Comparison of ENCODE assay signal across 10 cellular contexts in genomic region chr2:62199392-62200125, GRCh38. TPM values are rescaled to one million over a fixed set of nuclear protein-coding genes. Genes with fewer than 3 reads are reported as not detected.
DNase-seq lines count a peak whose midpoint lies in the region; ATAC-seq and TF ChIP-seq lines count a peak whose summit lies in the region.
"Had no signal": no experiment of that assay in that cellular context is flagged by ENCODE, and none has a peak within 500 bp of the region (broad histone marks: within the 10 kb centered on the region; RNA-seq: fewer than 3 reads in every experiment).

No MANE protein-coding gene starts in this region.

- intact Hi-C loops in MCF 10A (cut with micrococcal nuclease) (loop anchor here (2.0 to 5.0 kb wide), 2 partner anchors 207 to 281 kb away; no protein-coding TSS in a partner anchor), breast epithelium (cut with DNase I; ENCODE audit: low total_unique reads) (no loop called here), PC-9 (cut with micrococcal nuclease; ENCODE audit: unreplicated experiment) (loop anchor here (5.0 kb wide), 1 partner anchor 207 kb away; no protein-coding TSS in a partner anchor), upper lobe of right lung (cut with DNase I) (no loop called here)

- POLR2A ChIA-PET in MCF 10A (lab: Yijun Ruan, JAX): interaction anchor here (1.0 to 1.6 kb wide), 4 partner anchors 11 to 212 kb away, joined by 3 to 6 read pairs (median 4); no protein-coding TSS in a partner anchor
- POLR2A ChIA-PET in PC-9 (lab: Charles Lee; ENCODE audit: unreplicated experiment): no interaction called here

- H2AFZ ChIP-seq in PC-9: no peak overlapping the region

- H4K20me1 ChIP-seq in PC-9 (ENCODE audit: insufficient read depth): peaks cover 71% of the 10 kb centered on the region

- H3K36me3 ChIP-seq in breast epithelium: no peaks in the 10 kb centered on the region
- peaks cover 5% of the 10 kb centered on the region; the same call in 1 of the 2 replicates for H3K36me3 ChIP-seq in PC-9 (ENCODE audit: low read depth)
- no peaks in the 10 kb centered on the region for H3K36me3 ChIP-seq in upper lobe of right lung
- H3K36me3 ChIP-seq: stomach had no signal

- no TSS peak for BruUV-seq in MCF 10A (replicated peaks; lab: Mats Ljungman, UMichigan)
- no TSS peak for BruUV-seq in PC-9 (replicated peaks; lab: Mats Ljungman, UMichigan)

- no peak overlapping the region for H3K4me3 ChIP-seq in breast epithelium
- peak overlapping the region; percentile 98; the same call in 1 of the 2 replicates for H3K4me3 ChIP-seq in PC-9
- H3K4me3 ChIP-seq in upper lobe of right lung: no peak overlapping the region
- H3K4me3 ChIP-seq: stomach had no signal

- no peaks in the 10 kb centered on the region for H3K9me2 ChIP-seq in PC-9 (ENCODE audit: insufficient read depth)

- H3K27me3 ChIP-seq in breast epithelium: no peaks in the 10 kb centered on the region
- H3K27me3 ChIP-seq in PC-9 (ENCODE audit: insufficient read depth, low read depth): no peaks in the 10 kb centered on the region
- no peaks in the 10 kb centered on the region for H3K27me3 ChIP-seq in upper lobe of right lung
- H3K27me3 ChIP-seq: stomach had no signal

- peaks cover 6% of the 10 kb centered on the region for H3K36me3 Mint-ChIP-seq in MCF 10A (ENCODE audit: insufficient read depth, unreplicated experiment)

- no peak overlapping the region for H3K4me3 Mint-ChIP-seq in MCF 10A (ENCODE audit: unreplicated experiment)

- H3K27me3 Mint-ChIP-seq in MCF 10A (ENCODE audit: insufficient read depth, unreplicated experiment): no peaks in the 10 kb centered on the region

- peaks cover 84% of the 10 kb centered on the region for H3K79me2 ChIP-seq in PC-9 (ENCODE audit: low read depth)

- DNase-seq in MCF 10A (ENCODE audit: unreplicated experiment): peak; percentile 45
- no peak for DNase-seq in breast epithelium (ENCODE audit: low spot score in 2 of 2)
- peak in 1 of 2 experiments; percentile 45 for DNase-seq in PC-9
- peak; percentile 22 to 60 for DNase-seq in erythroblast (lab: John Stamatoyannopoulos, UW)
- no peak for DNase-seq in upper lobe of right lung
- DNase-seq in NCI-H1694 (lab: John Stamatoyannopoulos, UW): no peak
- DNase-seq in NCI-H345 treated with DMSO at 0.1 percent for 48 hours (lab: John Stamatoyannopoulos, UW; ENCODE audit: unreplicated experiment): no peak
- no peak for DNase-seq in NCI-H82 (lab: John Stamatoyannopoulos, UW)
- DNase-seq: cortex of kidney, stomach had no signal

- peak overlapping the region; percentile 35 for H3K27ac Mint-ChIP-seq in MCF 10A (ENCODE audit: low read depth, unreplicated experiment)

- no peaks in the 10 kb centered on the region for H3K9me3 ChIP-seq in breast epithelium
- H3K9me3 ChIP-seq in PC-9 (ENCODE audit: insufficient read depth, low read depth): no peaks in the 10 kb centered on the region
- no peaks in the 10 kb centered on the region for H3K9me3 ChIP-seq in upper lobe of right lung
- H3K9me3 ChIP-seq: stomach had no signal

- H3K4me1 ChIP-seq in breast epithelium: no peaks in the 10 kb centered on the region
- H3K4me1 ChIP-seq in PC-9 (replicated peaks; ENCODE audit: insufficient read depth): peaks cover 34% of the 10 kb centered on the region
- H3K4me1 ChIP-seq in upper lobe of right lung: peaks cover 61% of the 10 kb centered on the region

- no peak for ATAC-seq in upper lobe of right lung

- no peaks in the 10 kb centered on the region for H3K9me3 Mint-ChIP-seq in MCF 10A (ENCODE audit: unreplicated experiment)

- H3K4me2 ChIP-seq in PC-9: peak overlapping the region; percentile 99

- no peak for TF ChIP-seq CTCF in MCF 10A (IDR thresholded peaks at IDR 0.05; ENCODE audit: unreplicated experiment)
- TF ChIP-seq CTCF in breast epithelium (IDR thresholded peaks at IDR 0.05): no peak
- no peak for TF ChIP-seq CTCF in PC-9 (conservative IDR thresholded peaks at IDR 0.05)
- no peak for TF ChIP-seq CTCF in upper lobe of right lung (IDR thresholded peaks at IDR 0.05)

- TF ChIP-seq POLR2A in breast epithelium (IDR thresholded peaks at IDR 0.05) (no peak), erythroblast (IDR thresholded peaks at IDR 0.05; ENCODE audit: low read length) (no peak)

- CTCF ChIA-PET in MCF 10A (lab: Yijun Ruan, JAX): interaction anchor here (1.1 kb wide), 1 partner anchor 211 kb away, joined by 4 read pairs; no protein-coding TSS in a partner anchor
- CTCF ChIA-PET in PC-9 (lab: Charles Lee): no interaction called here

- peaks cover 34% of the 10 kb centered on the region for H3K4me1 Mint-ChIP-seq in MCF 10A (ENCODE audit: insufficient read depth, unreplicated experiment)

- peaks cover 2% of the 10 kb centered on the region; the same call in 1 of the 2 replicates for H3F3A ChIP-seq in PC-9 (ENCODE audit: insufficient read depth, low read depth)

- H3K27ac ChIP-seq in breast epithelium: no peak overlapping the region
- no peak overlapping the region for H3K27ac ChIP-seq in PC-9
- peak overlapping the region; percentile 20 for H3K27ac ChIP-seq in upper lobe of right lung
- H3K27ac ChIP-seq: stomach had no signal

RNA-seq across cellular contexts. Expression of gene B3GNT2, which starts 3.6 kb away (rescaled TPM):
- 12.3 and 15.3 TPM in 2 replicates for total RNA-seq in MCF 10A (2022)
- total RNA-seq in breast epithelium: 10 to 100 TPM; 16.3 to 39.5 (median 25.6) TPM
- 30.8 and 30.9 TPM in 2 replicates for total RNA-seq in PC-9 (2021)
- 38.6 TPM for total RNA-seq in upper lobe of right lung

Comparison
In these comparisons a context has a peak if more than half of its experiments do, and no peak if none do; other contexts are left out.
1. DNase-seq: peak in MCF 10A (single experiment) and erythroblast (2 of 2); none in breast epithelium (0 of 2), upper lobe of right lung (single experiment), NCI-H1694 (single experiment), NCI-H345 treated with DMSO at 0.1 percent for 48 hours (single experiment) and NCI-H82 (single experiment).
2. intact Hi-C loops: an anchor here in MCF 10A (2.0 to 5.0 kb wide) and PC-9 (5.0 kb wide); none called in breast epithelium and upper lobe of right lung.